In the genomic region with DNA sequence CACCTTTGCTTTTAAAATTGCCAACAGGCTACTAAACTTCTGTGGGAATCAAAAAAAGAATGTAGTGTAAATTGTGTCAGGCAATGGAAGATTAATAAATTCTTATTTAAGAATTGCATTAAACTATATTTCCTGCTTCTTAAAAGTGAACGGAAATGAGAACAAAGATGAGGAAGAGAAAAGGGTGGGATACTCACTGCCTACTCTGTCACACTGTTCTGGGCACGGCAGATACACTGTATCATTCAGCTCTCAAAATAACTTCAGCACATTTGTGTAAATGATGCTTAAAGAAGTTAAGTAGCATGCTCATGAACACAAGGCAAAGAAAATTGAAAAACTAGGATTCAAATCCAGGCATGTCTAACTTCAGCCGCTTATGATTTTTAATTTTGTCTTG, we compare ENCODE assay signal across 23 cellular contexts.
"Had no signal": no experiment of that assay in that cellular context is flagged by ENCODE, and none has a peak within 500 bp of the region (broad histone marks: within the 10 kb centered on the region; RNA-seq: fewer than 3 reads in every experiment).

No MANE protein-coding gene starts in this region.

- H3K9me3 ChIP-seq: colonic mucosa, esophagus muscularis mucosa, esophagus squamous epithelium, gastrocnemius medialis, gastroesophageal sphincter, heart left ventricle, heart right ventricle had no signal

- H3K27ac ChIP-seq: colonic mucosa, coronary artery, dorsolateral prefrontal cortex, epithelial cell of prostate, esophagus muscularis mucosa, esophagus squamous epithelium, foreskin keratinocyte, gastrocnemius medialis, gastroesophageal sphincter, heart left ventricle, heart right ventricle had no signal

- H3K4me1 ChIP-seq: colonic mucosa, esophagus muscularis mucosa, esophagus squamous epithelium, foreskin keratinocyte, gastrocnemius medialis, gastroesophageal sphincter, heart left ventricle, heart right ventricle had no signal

- H3K36me3 ChIP-seq: colonic mucosa, esophagus muscularis mucosa, esophagus squamous epithelium, gastrocnemius medialis, gastroesophageal sphincter, heart left ventricle, heart right ventricle had no signal

- DNase-seq: colonic mucosa; cortex of kidney; dermis blood vessel endothelial cell; dorsolateral prefrontal cortex; effector CD4-positive, alpha-beta T cell; effector CD8-positive, alpha-beta T cell; effector memory CD4-positive, alpha-beta T cell; effector memory CD8-positive, alpha-beta T cell; endodermal cell; erythroblast; esophagus squamous epithelium; foreskin fibroblast; foreskin keratinocyte; foreskin melanocyte; gastrocnemius medialis; glutamatergic neuron; head of caudate nucleus; heart left ventricle; heart right ventricle had no signal

- H3K4me3 ChIP-seq: colonic mucosa, coronary artery, dorsolateral prefrontal cortex, esophagus muscularis mucosa, esophagus squamous epithelium, gastrocnemius medialis, gastroesophageal sphincter, heart left ventricle, heart right ventricle had no signal

- H3K27me3 ChIP-seq: colonic mucosa, esophagus muscularis mucosa, esophagus squamous epithelium, gastrocnemius medialis, gastroesophageal sphincter, heart left ventricle, heart right ventricle had no signal
